Comparison of ENCODE assay signal across 27 cellular contexts in genomic region chr2:225487901-225488416, GRCh38.
"Had no signal": no experiment of that assay in that cellular context is flagged by ENCODE, and none has a peak within 500 bp of the region (broad histone marks: within the 10 kb centered on the region; RNA-seq: fewer than 3 reads in every experiment).

No MANE protein-coding gene starts in this region.

- H3K4me3 Mint-ChIP-seq: activated CD4-positive, alpha-beta T cell treated with anti-CD3 and anti-CD28 coated beads for 36 hours; activated T-cell treated with anti-CD3 and anti-CD28 coated beads, Interleukin-2, amount 50 U/mL, for 72 hours; naive B cell; nephron progenitor cell; T-helper 2 cell treated with Interferon-gamma antibody and Interleukin-4, amounts not matched to agents 5 μg/mL and 100 μg/mL, for 36 hours had no signal

- FAIRE-seq: endothelial cell of umbilical vein had no signal

- ATAC-seq: activated CD4-positive, alpha-beta T cell treated with anti-CD3 and anti-CD28 coated beads for 36 hours; activated naive CD4-positive, alpha-beta T cell treated with anti-CD3 and anti-CD28 coated beads, Interleukin-2, amount 50 U/mL, for 72 hours; activated T-cell treated with anti-CD3 and anti-CD28 coated beads, Interleukin-2, amount 50 U/mL, for 72 hours; foreskin keratinocyte; left cardiac atrium; right cardiac atrium; stimulated activated naive CD8-positive, alpha-beta T cell treated with anti-CD3 and anti-CD28 coated beads, Interleukin-15, Interleukin-2, amounts not matched to agents 100 U/mL and 50 U/mL, for 24 hours had no signal

- DNase-seq: activated CD4-positive, alpha-beta T cell treated with anti-CD3 and anti-CD28 coated beads for 36 hours; activated CD4-positive, CD25-positive, alpha-beta regulatory T cell; activated naive CD4-positive, alpha-beta T cell; activated T-cell treated with anti-CD3 and anti-CD28 coated beads for 4 hours; activated T-cell treated with anti-CD3 and anti-CD28 coated beads, Interleukin-2, amount 50 U/mL, for 72 hours; aorta; brain microvascular endothelial cell; cortex of kidney; foreskin keratinocyte; islet precursor cell; left cardiac atrium; mammary epithelial cell; naive B cell; nephron progenitor cell; nucleus accumbens; right cardiac atrium; spleen; stimulated activated CD4-positive, alpha-beta T cell treated with anti-CD3 and anti-CD28 coated beads, Interleukin-4, amount 100 ng/mL, for 1 hour; stimulated activated naive CD8-positive, alpha-beta T cell treated with anti-CD3 and anti-CD28 coated beads, Interleukin-15, Interleukin-2, amounts not matched to agents 100 U/mL and 50 U/mL, for 24 hours; T-helper 1 cell; trophoblast cell; uterus had no signal

- H3K4me1 Mint-ChIP-seq: activated CD4-positive, alpha-beta T cell treated with anti-CD3 and anti-CD28 coated beads for 36 hours; nephron progenitor cell had no signal

- H3K4me3 ChIP-seq: esophagus muscularis mucosa, spleen, thoracic aorta, uterus had no signal

- H3K27me3 ChIP-seq: brain microvascular endothelial cell, esophagus muscularis mucosa, foreskin keratinocyte, spleen, uterus had no signal

- H3K27ac Mint-ChIP-seq: activated CD4-positive, alpha-beta T cell treated with anti-CD3 and anti-CD28 coated beads for 36 hours; activated naive CD4-positive, alpha-beta T cell treated with anti-CD3 and anti-CD28 coated beads, Interleukin-2, amount 50 U/mL, for 72 hours; activated T-cell treated with anti-CD3 and anti-CD28 coated beads, Interleukin-2, amount 50 U/mL, for 72 hours; naive B cell; nephron progenitor cell; T-helper 2 cell treated with Interferon-gamma antibody and Interleukin-4, amounts not matched to agents 5 μg/mL and 100 μg/mL, for 36 hours had no signal

- H3K9me3 Mint-ChIP-seq: activated naive CD4-positive, alpha-beta T cell treated with anti-CD3 and anti-CD28 coated beads, Interleukin-2, amount 50 U/mL, for 72 hours; activated T-cell treated with anti-CD3 and anti-CD28 coated beads, Interleukin-2, amount 50 U/mL, for 72 hours; nephron progenitor cell; T-helper 2 cell treated with Interferon-gamma antibody and Interleukin-4, amounts not matched to agents 5 μg/mL and 100 μg/mL, for 36 hours had no signal

- H3K36me3 Mint-ChIP-seq: activated naive CD4-positive, alpha-beta T cell treated with anti-CD3 and anti-CD28 coated beads, Interleukin-2, amount 50 U/mL, for 72 hours; naive B cell had no signal

- H3K9me3 ChIP-seq: esophagus muscularis mucosa, thoracic aorta, uterus had no signal

- H3K36me3 ChIP-seq: brain microvascular endothelial cell, esophagus muscularis mucosa, spleen, thoracic aorta, uterus had no signal

- H3K27me3 Mint-ChIP-seq: naive B cell had no signal

- H3K4me1 ChIP-seq: esophagus muscularis mucosa, foreskin keratinocyte, spleen, uterus had no signal

- H3K27ac ChIP-seq: brain microvascular endothelial cell, esophagus muscularis mucosa, foreskin keratinocyte, spleen, thoracic aorta, uterus had no signal
